Comparison of ENCODE assay signal across 10 cellular contexts in genomic region chr19:40632311-40633036, GRCh38.
"Had no signal": no experiment of that assay in that cellular context is flagged by ENCODE, and none has a peak within 500 bp of the region (broad histone marks: within the 10 kb centered on the region; RNA-seq: fewer than 3 reads in every experiment).

No MANE protein-coding gene starts in this region.

- ATAC-seq: activated CD4-positive, CD25-positive, alpha-beta regulatory T cell treated with anti-CD3 and anti-CD28 coated beads, Interleukin-2, amount 50 U/mL, for 24 hours; gastroesophageal sphincter; heart left ventricle; left ventricle myocardium superior; naive thymus-derived CD4-positive, alpha-beta T cell; pancreas had no signal

- H3K27me3 ChIP-seq: gastroesophageal sphincter, heart left ventricle, pancreas had no signal

- H3K27ac ChIP-seq: cardiac muscle cell, heart left ventricle, neutrophil, pancreas had no signal

- H3K4me1 ChIP-seq: pancreas had no signal

- H3K9me3 ChIP-seq: gastroesophageal sphincter, heart left ventricle, neutrophil, pancreas had no signal

- DNase-seq: activated CD4-positive, alpha-beta T cell treated with anti-CD3 and anti-CD28 coated beads, Interleukin-2, amount 50 U/mL, for 1 hour; heart left ventricle; left ventricle myocardium superior; naive thymus-derived CD4-positive, alpha-beta T cell; pancreas; stimulated activated naive CD4-positive, alpha-beta T cell had no signal

- H3K36me3 ChIP-seq: neutrophil, pancreas had no signal

- H3K4me3 ChIP-seq: cardiac muscle cell, gastroesophageal sphincter, heart left ventricle, pancreas had no signal
